ENCODE assay signal across 1 cellular context in the genomic region with DNA sequence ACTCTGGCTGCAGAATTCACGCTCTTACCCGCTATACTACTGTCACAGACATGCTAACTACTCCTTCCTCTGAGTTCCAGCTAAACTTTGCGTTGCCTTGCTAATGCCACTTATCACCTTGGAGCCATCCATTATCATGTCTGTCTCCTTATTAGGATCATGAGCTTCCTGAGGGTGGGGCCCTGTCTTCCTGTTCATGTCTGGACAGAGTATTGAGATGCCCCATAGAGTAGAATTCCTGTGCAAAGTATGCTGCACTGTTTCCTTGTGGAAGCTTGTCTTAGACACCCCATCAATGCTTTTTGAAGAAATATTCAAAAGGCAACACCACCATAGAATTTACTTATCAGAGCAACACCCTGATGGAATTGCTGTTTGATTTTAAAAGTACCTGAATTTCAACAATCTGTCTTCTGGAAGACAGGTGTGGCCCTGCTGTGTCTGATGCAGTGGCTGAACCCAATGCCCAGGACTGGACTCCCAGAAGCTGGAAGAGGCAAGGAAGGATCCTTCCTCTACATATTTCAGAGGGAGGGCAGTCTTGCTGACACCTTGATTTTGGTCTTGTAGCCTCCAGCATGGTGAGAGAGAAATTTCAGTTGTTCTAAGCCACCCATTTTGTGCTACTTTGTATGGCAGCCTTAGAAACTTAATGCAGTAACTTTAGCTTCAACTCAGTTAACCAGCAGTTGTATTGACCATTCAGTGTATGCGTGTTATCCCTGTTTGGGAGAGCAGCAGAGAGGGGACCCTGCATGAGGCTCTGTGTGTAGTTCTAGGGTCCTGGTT.
TF ChIP-seq lines count a peak whose summit lies in the region.

No MANE protein-coding gene starts in this region.

TF ChIP-seq in A549, 52 proteins besides CTCF, POLR2A, EP300 and RAD21 (continued from another document):
- TF ChIP-seq, protein P1, sequence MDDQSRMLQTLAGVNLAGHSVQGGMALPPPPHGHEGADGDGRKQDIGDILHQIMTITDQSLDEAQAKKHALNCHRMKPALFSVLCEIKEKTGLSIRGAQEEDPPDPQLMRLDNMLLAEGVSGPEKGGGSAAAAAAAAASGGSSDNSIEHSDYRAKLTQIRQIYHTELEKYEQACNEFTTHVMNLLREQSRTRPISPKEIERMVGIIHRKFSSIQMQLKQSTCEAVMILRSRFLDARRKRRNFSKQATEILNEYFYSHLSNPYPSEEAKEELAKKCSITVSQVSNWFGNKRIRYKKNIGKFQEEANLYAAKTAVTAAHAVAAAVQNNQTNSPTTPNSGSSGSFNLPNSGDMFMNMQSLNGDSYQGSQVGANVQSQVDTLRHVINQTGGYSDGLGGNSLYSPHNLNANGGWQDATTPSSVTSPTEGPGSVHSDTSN (IDR thresholded peaks at IDR 0.05), result no peak
- TF ChIP-seq ZC3H11A (IDR thresholded peaks at IDR 0.05) (no peak), MYC (IDR thresholded peaks at IDR 0.05; ENCODE audit: borderline replicate concordance, low read length) (no peak), SREBF2 (IDR thresholded peaks at IDR 0.05) (no peak), KDM5A (IDR thresholded peaks at IDR 0.05) (no peak)
- TF ChIP-seq, protein P2, sequence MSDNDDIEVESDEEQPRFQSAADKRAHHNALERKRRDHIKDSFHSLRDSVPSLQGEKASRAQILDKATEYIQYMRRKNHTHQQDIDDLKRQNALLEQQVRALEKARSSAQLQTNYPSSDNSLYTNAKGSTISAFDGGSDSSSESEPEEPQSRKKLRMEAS (IDR thresholded peaks at IDR 0.05), result no peak
- TF ChIP-seq, protein P3, sequence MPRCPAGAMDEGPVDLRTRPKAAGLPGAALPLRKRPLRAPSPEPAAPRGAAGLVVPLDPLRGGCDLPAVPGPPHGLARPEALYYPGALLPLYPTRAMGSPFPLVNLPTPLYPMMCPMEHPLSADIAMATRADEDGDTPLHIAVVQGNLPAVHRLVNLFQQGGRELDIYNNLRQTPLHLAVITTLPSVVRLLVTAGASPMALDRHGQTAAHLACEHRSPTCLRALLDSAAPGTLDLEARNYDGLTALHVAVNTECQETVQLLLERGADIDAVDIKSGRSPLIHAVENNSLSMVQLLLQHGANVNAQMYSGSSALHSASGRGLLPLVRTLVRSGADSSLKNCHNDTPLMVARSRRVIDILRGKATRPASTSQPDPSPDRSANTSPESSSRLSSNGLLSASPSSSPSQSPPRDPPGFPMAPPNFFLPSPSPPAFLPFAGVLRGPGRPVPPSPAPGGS (IDR thresholded peaks at IDR 0.05), result no peak
